Comparison of ENCODE assay signal across 8 cellular contexts in the genomic region with DNA sequence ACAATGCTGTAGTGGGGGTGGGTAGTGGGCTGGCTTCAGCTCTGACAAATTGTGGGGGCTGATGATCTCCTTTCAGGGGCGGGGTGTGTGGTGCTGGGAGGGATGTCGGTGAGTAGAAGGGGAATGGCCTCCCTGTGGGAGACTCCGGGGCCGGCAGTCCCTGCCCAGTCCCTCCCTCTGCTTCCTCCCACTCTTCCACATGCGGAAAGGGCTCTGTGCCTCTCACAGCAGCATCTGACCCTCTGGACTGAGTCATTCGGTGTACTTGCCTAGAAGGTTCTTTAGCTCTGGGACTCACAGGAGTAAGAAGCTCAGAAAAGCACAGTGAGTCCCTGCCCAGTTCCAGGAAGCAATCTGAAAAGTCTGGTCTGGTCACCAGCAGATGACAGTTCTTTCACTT. TPM values are rescaled to one million over a fixed set of nuclear protein-coding genes. Genes with fewer than 3 reads are reported as not detected.
DNase-seq lines count a peak whose midpoint lies in the region; ATAC-seq and TF ChIP-seq lines count a peak whose summit lies in the region.

No MANE protein-coding gene starts in this region.

- no peaks in the 10 kb centered on the region for H3K27me3 Mint-ChIP-seq in CD4-positive, alpha-beta T cell
- H3K27me3 Mint-ChIP-seq in T-helper 17 cell = no peaks in the 10 kb centered on the region

- CTCF ChIA-PET in CD4-positive, alpha-beta T cell (lab: Charles Lee) = no interaction called here

- WGBS in ovary, 3 donors = 0 to 4% (median 2%) methylated on average over 6 of the region's 6 CpGs

- H3K9me3 ChIP-seq in CD4-positive, alpha-beta T cell (ENCODE audit: control insufficient read depth, low read length) = peaks cover 3% of the 10 kb centered on the region
- H3K9me3 ChIP-seq in T-helper 17 cell (ENCODE audit: control insufficient read depth, low read length, poor library complexity, severe bottlenecking) (no peaks in the 10 kb centered on the region), ovary (no peaks in the 10 kb centered on the region)

- H3K36me3 ChIP-seq in ovary = no peaks in the 10 kb centered on the region

- no peaks in the 10 kb centered on the region for H3K4me1 ChIP-seq in ovary (ENCODE audit: insufficient read depth)

- TF ChIP-seq POLR2A in ovary (IDR thresholded peaks at IDR 0.05) = no peak

- no peak for ATAC-seq in CD4-positive, alpha-beta T cell (ENCODE audit: poor library complexity)
- ATAC-seq in T-helper 17 cell (no peak), HG02759 (IDR thresholded peaks at IDR 0.05; ENCODE audit: unreplicated experiment) (no peak), HG02588 (IDR thresholded peaks at IDR 0.05; ENCODE audit: unreplicated experiment) (no peak), GM18517 (IDR thresholded peaks at IDR 0.05; ENCODE audit: unreplicated experiment) (no peak), HG02623 (IDR thresholded peaks at IDR 0.05; ENCODE audit: unreplicated experiment) (no peak)

- TF ChIP-seq CTCF in CD4-positive, alpha-beta T cell (IDR thresholded peaks at IDR 0.05) = no peak
- TF ChIP-seq CTCF in foreskin fibroblast (IDR thresholded peaks at IDR 0.05; ENCODE audit: low read depth, low read length) (no peak), ovary (IDR thresholded peaks at IDR 0.05) (no peak)

- no peak for TF ChIP-seq EP300 in ovary (IDR thresholded peaks at IDR 0.05)

- H3K36me3 Mint-ChIP-seq in CD4-positive, alpha-beta T cell (ENCODE audit: low read depth) = peaks cover 6% of the 10 kb centered on the region
- H3K36me3 Mint-ChIP-seq in T-helper 17 cell (ENCODE audit: low read depth) = peaks cover 2% of the 10 kb centered on the region

- intact Hi-C loops in CD4-positive, alpha-beta T cell (cut with DNase I, micrococcal nuclease) = no loop called here
- intact Hi-C loops in ovary (cut with DNase I) = loop anchor here in 1 of 4 donors (5.0 kb wide), 1 partner anchor 1480 kb away; no protein-coding TSS in a partner anchor

- peaks cover 54% of the 10 kb centered on the region for H3K4me1 Mint-ChIP-seq in CD4-positive, alpha-beta T cell (ENCODE audit: low read depth)
- peaks cover 26% of the 10 kb centered on the region for H3K4me1 Mint-ChIP-seq in T-helper 17 cell

- no peak overlapping the region for H3K4me3 Mint-ChIP-seq in CD4-positive, alpha-beta T cell
- H3K4me3 Mint-ChIP-seq in T-helper 17 cell = no peak overlapping the region

- no peak overlapping the region for H3K27ac ChIP-seq in CD4-positive, alpha-beta T cell (ENCODE audit: low read depth, low read length)
- H3K27ac ChIP-seq in ovary = peak overlapping the region in 1 of 2 donors; percentile 13

- H3K9me3 Mint-ChIP-seq in CD4-positive, alpha-beta T cell = peaks cover 8% of the 10 kb centered on the region

- H3K4me3 ChIP-seq in foreskin fibroblast (ENCODE audit: low read depth in 1 of 2, low read length in 2 of 2) = no peak overlapping the region
- no peak overlapping the region for H3K4me3 ChIP-seq in ovary

- no peaks in the 10 kb centered on the region for H3K27me3 ChIP-seq in CD4-positive, alpha-beta T cell (ENCODE audit: control insufficient read depth, insufficient read depth, low read length)
- no peaks in the 10 kb centered on the region for H3K27me3 ChIP-seq in ovary

- POLR2A ChIA-PET in CD4-positive, alpha-beta T cell (lab: Charles Lee) = interaction anchor here (0.6 to 2.3 kb wide), 2 partner anchors 16 to 1087 kb away, joined by 3 to 10 read pairs; no protein-coding TSS in a partner anchor

- peak overlapping the region; percentile 58 for H3K27ac Mint-ChIP-seq in CD4-positive, alpha-beta T cell
- H3K27ac Mint-ChIP-seq in T-helper 17 cell = peak overlapping the region; percentile 74

- DNase-seq in CD4-positive, alpha-beta T cell = no peak
- DNase-seq in T-helper 17 cell = no peak
- DNase-seq in foreskin fibroblast = peak; percentile 92 to 96
- peak; percentile 37 to 70 (median 61) for DNase-seq in ovary

RNA-seq across cellular contexts. Expression of gene CD180, which starts 14.2 kb away (rescaled TPM):
- total RNA-seq in CD4-positive, alpha-beta T cell = under 1 TPM in 1 of 2 experiments, not detected in 1; 0.08 TPM
- total RNA-seq in T-helper 17 cell (1 to 10 TPM in 1 of 2 donors, under 1 TPM in 1; 0.05 to 1.3 TPM), ovary (1 to 10 TPM in 1 of 7 donors, under 1 TPM in 6; 0.15 to 1.0 (median 0.30) TPM)
- 1 to 10 TPM in 1 of 2 donors, under 1 TPM in 1; 0.17 to 2.9 TPM for polyA plus RNA-seq in ovary

Comparison
In these comparisons a context has a peak if more than half of its experiments do, and no peak if none do; other contexts are left out.
1. DNase-seq: peak in foreskin fibroblast (2 of 2) and ovary (5 of 5); none in CD4-positive, alpha-beta T cell (0 of 10) and T-helper 17 cell (0 of 3).